9 cellular contexts compared by ENCODE assay signal in genomic region chr10:111756541-111757061, GRCh38.
A peak's percentile ranks its signal among the peaks of the same experiment; 100 is the strongest.
DNase-seq lines count a peak whose midpoint lies in the region; ATAC-seq and TF ChIP-seq lines count a peak whose summit lies in the region.
"Had no signal": no experiment of that assay in that cellular context is flagged by ENCODE, and none has a peak within 500 bp of the region (broad histone marks: within the 10 kb centered on the region; RNA-seq: fewer than 3 reads in every experiment).

No MANE protein-coding gene starts in this region.

- no peaks in the 10 kb centered on the region for H3K27me3 ChIP-seq in ascending aorta

- H3K27ac Mint-ChIP-seq in immature natural killer cell = no peak overlapping the region

- H3K4me3 Mint-ChIP-seq in immature natural killer cell = no peak overlapping the region

- no peaks in the 10 kb centered on the region for H3K4me1 Mint-ChIP-seq in immature natural killer cell

- DNase-seq in D341Med (ENCODE audit: low spot score) = peak; percentile 54
- DNase-seq in Jurkat, Clone E6-1 (ENCODE audit: low read depth, low spot score) = peak; percentile 64
- DNase-seq in ascending aorta (ENCODE audit: low spot score in 2 of 2) = no peak
- peak in 1 of 2 donors; percentile 20 for DNase-seq in left colon
- no peak for DNase-seq in immature natural killer cell

- peaks cover 0 to 5% (median 0%) of the 10 kb centered on the region in 3 donors for H3K27me3 Mint-ChIP-seq in immature natural killer cell (ENCODE audit: low read depth in 3 of 3)

- no peaks in the 10 kb centered on the region for H3K36me3 ChIP-seq in ascending aorta
- H3K36me3 ChIP-seq: SJSA1 had no signal

- H3K27ac ChIP-seq in ascending aorta = no peak overlapping the region
- H3K27ac ChIP-seq: SJSA1 had no signal

- TF ChIP-seq CTCF in ascending aorta (IDR thresholded peaks at IDR 0.05) = peak in 2 of 3 experiments; percentile 30 to 40

- H3K36me3 Mint-ChIP-seq in immature natural killer cell = no peaks in the 10 kb centered on the region

- intact Hi-C loops in ascending aorta (cut with DNase I) (loop anchor here (2.0 kb wide), 1 partner anchor 380 kb away; no protein-coding TSS in a partner anchor), left colon (cut with DNase I, micrococcal nuclease) (loop anchor here in 1 of 2 donors (5.0 kb wide), 1 partner anchor 381 kb away; no protein-coding TSS in a partner anchor)

- no peak overlapping the region for H3K4me3 ChIP-seq in Jurkat, Clone E6-1 (ENCODE audit: low read length)
- no peak overlapping the region for H3K4me3 ChIP-seq in ascending aorta
- H3K4me3 ChIP-seq: SJSA1 had no signal

- peaks cover 0 to 2% (median 0%) of the 10 kb centered on the region in 6 donors for H3K9me3 Mint-ChIP-seq in immature natural killer cell

- ATAC-seq in GM18858 (IDR thresholded peaks at IDR 0.05; ENCODE audit: unreplicated experiment) (peak; percentile 63), left colon (peak; percentile 34), HG03097 (IDR thresholded peaks at IDR 0.05; ENCODE audit: low FRiP score, unreplicated experiment) (no peak), GM18520 (IDR thresholded peaks at IDR 0.05; ENCODE audit: unreplicated experiment) (no peak)

- H3K4me1 ChIP-seq in ascending aorta = no peaks in the 10 kb centered on the region
- H3K4me1 ChIP-seq: SJSA1 had no signal

- H3K9me3 ChIP-seq in ascending aorta = no peaks in the 10 kb centered on the region

Comparison
In these comparisons a context has a peak if more than half of its experiments do, and no peak if none do; other contexts are left out.
1. DNase-seq: peak in D341Med (single experiment) and Jurkat, Clone E6-1 (single experiment); none in ascending aorta (0 of 2) and immature natural killer cell (0 of 3).
2. ATAC-seq: peak in GM18858 (single experiment) and left colon (single experiment); none in HG03097 (single experiment) and GM18520 (single experiment).